18 cellular contexts compared by ENCODE assay signal in the genomic region with DNA sequence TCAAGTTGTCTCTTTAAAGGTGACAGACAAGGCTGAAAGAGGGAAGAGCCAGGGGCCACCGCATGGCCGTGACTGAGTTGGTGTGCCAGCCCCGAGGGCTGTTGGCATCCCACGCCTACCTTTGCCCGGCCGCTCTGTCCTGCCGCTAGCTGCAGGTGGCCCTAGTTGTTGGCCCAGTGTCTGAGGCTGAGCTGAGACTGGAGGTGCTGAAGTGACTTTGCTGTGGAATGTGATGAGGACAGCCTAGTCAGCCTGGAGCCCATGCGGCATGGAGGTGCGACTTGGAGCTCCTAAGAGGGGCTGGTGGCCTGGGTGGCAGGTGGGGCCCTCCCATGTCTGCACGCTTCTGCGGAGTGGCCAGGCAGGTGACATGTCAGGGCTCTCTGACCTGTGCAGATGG. TPM values are rescaled to one million over a fixed set of nuclear protein-coding genes. Genes with fewer than 3 reads are reported as not detected.
A peak's percentile ranks its signal among the peaks of the same experiment; 100 is the strongest.
DNase-seq lines count a peak whose midpoint lies in the region; ATAC-seq, FAIRE-seq and TF ChIP-seq lines count a peak whose summit lies in the region.
"Had no signal": no experiment of that assay in that cellular context is flagged by ENCODE, and none has a peak within 500 bp of the region (broad histone marks: within the 10 kb centered on the region; RNA-seq: fewer than 3 reads in every experiment).

No MANE protein-coding gene starts in this region.

- H3K36me3 Mint-ChIP-seq in activated T-helper 17 cell treated with anti-CD3 and anti-CD28 coated beads, Interleukin-2, amount 50 U/mL, for 72 hours (ENCODE audit: low read depth): peaks cover 16% of the 10 kb centered on the region

- CTCF ChIA-PET in A673 (lab: Charles Lee): no interaction called here

- H3K4me3 Mint-ChIP-seq in activated T-helper 17 cell treated with anti-CD3 and anti-CD28 coated beads, Interleukin-2, amount 50 U/mL, for 72 hours: no peak overlapping the region
- H3K4me3 Mint-ChIP-seq: CD8-positive, alpha-beta T cell had no signal

- no peak overlapping the region for H3K4me3 ChIP-seq in heart left ventricle
- no peak overlapping the region for H3K4me3 ChIP-seq in small intestine (ENCODE audit: low read depth in 1 of 2, low read length in 2 of 2)
- H3K4me3 ChIP-seq in A673 (ENCODE audit: low read depth, low read length, poor library complexity, severe bottlenecking): no peak overlapping the region

- H3K27me3 ChIP-seq in heart left ventricle (no peaks in the 10 kb centered on the region), small intestine (ENCODE audit: control insufficient read depth in 2 of 2, insufficient read depth in 2 of 2, low read length in 2 of 2) (no peaks in the 10 kb centered on the region), A673 (replicated peaks; ENCODE audit: insufficient read depth, low read depth, low read length, poor library complexity) (no peaks in the 10 kb centered on the region)

- peak in 1 of 5 donors; percentile 20 for DNase-seq in heart left ventricle
- DNase-seq in cardiac septum (ENCODE audit: low spot score): no peak
- no peak for DNase-seq in left lobe of liver (ENCODE audit: low spot score)
- no peak for DNase-seq in small intestine
- DNase-seq in A673 (ENCODE audit: low spot score): no peak
- DNase-seq: CD8-positive, alpha-beta T cell; HCEC 1CT; NCI-H1417; NCI-H1930; NCI-H446; NCI-H69; SIG-M5 had no signal

- no peak for TF ChIP-seq CTCF in heart left ventricle (IDR thresholded peaks at IDR 0.05)
- TF ChIP-seq CTCF in A673 (conservative IDR thresholded peaks at IDR 0.05; ENCODE audit: low read depth, low read length): no peak

- POLR2A ChIA-PET in A673 (lab: Charles Lee; ENCODE audit: low non-redundant PET): no interaction called here

- peaks cover 6 to 78% (median 64%) of the 10 kb centered on the region in 12 donors for H3K4me1 ChIP-seq in heart left ventricle
- H3K4me1 ChIP-seq in small intestine (ENCODE audit: control insufficient read depth in 2 of 2, insufficient read depth in 1 of 2, low read depth in 1 of 2, low read length in 1 of 2): peaks cover 0 to 16% of the 10 kb centered on the region in 2 donors
- peaks cover 3% of the 10 kb centered on the region for H3K4me1 ChIP-seq in A673 (ENCODE audit: insufficient read depth, low read length, poor library complexity, severe bottlenecking)

- H3K27ac ChIP-seq in heart left ventricle (peak overlapping the region in 3 of 12 donors; percentile 9 to 37 (median 31)), small intestine (ENCODE audit: low read depth in 1 of 2, low read length in 1 of 2) (no peak overlapping the region), A673 (ENCODE audit: low read depth, low read length, poor library complexity, severe bottlenecking) (no peak overlapping the region)
- H3K27ac ChIP-seq: HL-60 had no signal

- peaks cover 0 to 34% (median 8%) of the 10 kb centered on the region in 9 donors for H3K36me3 ChIP-seq in heart left ventricle
- H3K36me3 ChIP-seq in small intestine (ENCODE audit: control insufficient read depth in 2 of 2, insufficient read depth in 2 of 2, low read length in 2 of 2): peaks cover 0 to 10% of the 10 kb centered on the region in 2 donors
- H3K36me3 ChIP-seq in A673 (ENCODE audit: insufficient read depth, low read length, poor library complexity, severe bottlenecking): no peaks in the 10 kb centered on the region

- no peak for FAIRE-seq in small intestine (lab: Jason Lieb, UNC)
- FAIRE-seq: HTR-8/SVneo, RCC 7860 had no signal

- H3K4me1 Mint-ChIP-seq in activated T-helper 17 cell treated with anti-CD3 and anti-CD28 coated beads, Interleukin-2, amount 50 U/mL, for 72 hours: peaks cover 31% of the 10 kb centered on the region

- no TSS peak for BruUV-seq in A673 (replicated peaks; lab: Mats Ljungman, UMichigan)

- H3K9me3 Mint-ChIP-seq in activated T-helper 17 cell treated with anti-CD3 and anti-CD28 coated beads, Interleukin-2, amount 50 U/mL, for 72 hours: no peaks in the 10 kb centered on the region
- H3K9me3 Mint-ChIP-seq: CD8-positive, alpha-beta T cell had no signal

- H3K27ac Mint-ChIP-seq in activated T-helper 17 cell treated with anti-CD3 and anti-CD28 coated beads, Interleukin-2, amount 50 U/mL, for 72 hours: peak overlapping the region; percentile 66
- H3K27ac Mint-ChIP-seq: CD8-positive, alpha-beta T cell had no signal

- intact Hi-C loops in heart left ventricle (cut with DNase I): loop anchor here in 4 of 10 donors (10.0 kb wide), 3 partner anchors 65 to 145 kb away; a partner anchor contains a TSS
- intact Hi-C loops in cardiac septum (cut with DNase I): loop anchor here (10.0 kb wide), 1 partner anchor 335 kb away; a partner anchor contains a TSS
- intact Hi-C loops in A673 (cut with micrococcal nuclease; ENCODE audit: unreplicated experiment): no loop called here

- 64 to 71% (median 68%) methylated on average over 4 to 11 of the region's 11 CpGs for WGBS in heart left ventricle, 4 donors
- 70 to 88% (median 73%) methylated on average over 11 of the region's 11 CpGs for WGBS in small intestine, 3 donors

- no peaks in the 10 kb centered on the region for H3K27me3 Mint-ChIP-seq in activated T-helper 17 cell treated with anti-CD3 and anti-CD28 coated beads, Interleukin-2, amount 50 U/mL, for 72 hours

- no peaks in the 10 kb centered on the region for H3K9me3 ChIP-seq in heart left ventricle
- no peaks in the 10 kb centered on the region for H3K9me3 ChIP-seq in small intestine (ENCODE audit: control insufficient read depth, low read depth)
- H3K9me3 ChIP-seq in A673 (ENCODE audit: low read depth, low read length, poor library complexity, severe bottlenecking): no peaks in the 10 kb centered on the region

- ATAC-seq in heart left ventricle (peak in 3 of 4 donors; percentile 4 to 20 (median 8)), left lobe of liver (peak; percentile 51), HG03520 (IDR thresholded peaks at IDR 0.05; ENCODE audit: unreplicated experiment) (no peak), GM18870 (IDR thresholded peaks at IDR 0.05; ENCODE audit: unreplicated experiment) (no peak)
- no peak for ATAC-seq in activated T-helper 17 cell treated with anti-CD3 and anti-CD28 coated beads, Interleukin-2, amount 50 U/mL, for 72 hours (replicated peaks)
- ATAC-seq: CD8-positive, alpha-beta T cell had no signal

- no peak for TF ChIP-seq POLR2A in heart left ventricle (IDR thresholded peaks at IDR 0.05)

RNA-seq across cellular contexts. Expression of a gene that starts 6.6 kb away (rescaled TPM):
- total RNA-seq in heart left ventricle: 10 to 100 TPM; 24.5 to 40.2 (median 30.8) TPM
- 10 to 100 TPM; 15.3 to 31.9 TPM for polyA plus RNA-seq in heart left ventricle
- 25.6 TPM for total RNA-seq in cardiac septum
- total RNA-seq in activated T-helper 17 cell treated with anti-CD3 and anti-CD28 coated beads, Interleukin-2, amount 50 U/mL, for 72 hours: 10 to 100 TPM in 1 of 2 donors, 1 to 10 TPM in 1; 8.5 to 13.0 TPM
- total RNA-seq in left lobe of liver: 18.6 TPM
- polyA plus RNA-seq in small intestine: 10 to 100 TPM; 13.5 to 14.7 (median 14.5) TPM
- 15.2 and 15.4 TPM in 2 replicates for total RNA-seq in A673 (2021)

RNA-seq across cellular contexts. Expression of a gene that starts 18.1 kb away (rescaled TPM):
- 10 to 100 TPM; 38.6 to 68.1 (median 55.4) TPM for total RNA-seq in heart left ventricle
- 10 to 100 TPM; 43.7 to 70.8 TPM for polyA plus RNA-seq in heart left ventricle
- total RNA-seq in cardiac septum: 43.5 TPM
- total RNA-seq in activated T-helper 17 cell treated with anti-CD3 and anti-CD28 coated beads, Interleukin-2, amount 50 U/mL, for 72 hours: 10 to 100 TPM; 56.3 to 92.5 TPM
- 37.3 TPM for total RNA-seq in left lobe of liver
- 10 to 100 TPM; 27.6 to 36.8 (median 27.7) TPM for polyA plus RNA-seq in small intestine
- total RNA-seq in A673 (2021): 70.1 and 78.2 TPM in 2 replicates

Comparison
In these comparisons a context has a peak if more than half of its experiments do, and no peak if none do; other contexts are left out.
1. ATAC-seq: peak in heart left ventricle (3 of 4) and left lobe of liver (single experiment); none in activated T-helper 17 cell treated with anti-CD3 and anti-CD28 coated beads, Interleukin-2, amount 50 U/mL, for 72 hours (single experiment), HG03520 (single experiment) and GM18870 (single experiment).